27 cellular contexts compared by ENCODE assay signal in genomic region chr4:6054162-6054922, GRCh38. TPM values are rescaled to one million over a fixed set of nuclear protein-coding genes. Genes with fewer than 3 reads are reported as not detected.
"Had no signal": no experiment of that assay in that cellular context is flagged by ENCODE, and none has a peak within 500 bp of the region (broad histone marks: within the 10 kb centered on the region; RNA-seq: fewer than 3 reads in every experiment).

No MANE protein-coding gene starts in this region.

- H3K36me3 ChIP-seq: ascending aorta had no signal

- H3K27me3 ChIP-seq: ascending aorta, body of pancreas had no signal

- H3K9ac ChIP-seq: KMS-11 had no signal

- H3K4me2 ChIP-seq: KMS-11 had no signal

- DNase-seq: activated CD4-positive, alpha-beta T cell treated with anti-CD3 and anti-CD28 coated beads, Interleukin-2, amount 10 ng/mL, durations not matched to agents 24 days and 14 days; activated CD4-positive, alpha-beta T cell treated with anti-CD3 and anti-CD28 coated beads, Interleukin-2, amount 50 U/mL, for 48 hours; activated CD4-positive, CD25-positive, alpha-beta regulatory T cell treated with anti-CD3 and anti-CD28 coated beads, Interleukin-2, amount 50 U/mL, for 72 hours; activated CD8-positive, alpha-beta memory T cell treated with anti-CD3 and anti-CD28 coated beads, Interleukin-2, amount 10 ng/mL, durations not matched to agents 7 days and 5 days; activated effector memory CD4-positive, alpha-beta T cell treated with Interleukin-2 at 50 U/mL for 16 hours; activated naive CD4-positive, alpha-beta T cell; activated T-cell treated with anti-CD3 and anti-CD28 coated beads, Interleukin-2, amount 50 U/mL, for 24 hours; body of pancreas; MV-4-11; NCI-H1092 treated with DMSO at 0.1 percent for 48 hours; NCI-H1417 treated with DMSO at 0.1 percent for 48 hours; NCI-H1694; NCI-H2029; NCI-H345; NCI-H510A; NCI-H526 treated with DMSO at 0.1 percent for 48 hours; NCI-H82; OCI-M1; RPMI8226; SW 1271 had no signal

- H3K4me3 ChIP-seq: ascending aorta, body of pancreas, SK-N-MC had no signal

- ATAC-seq: activated CD8-positive, alpha-beta memory T cell treated with anti-CD3 and anti-CD28 coated beads, Interleukin-2, amount 10 ng/mL, durations not matched to agents 7 days and 5 days; body of pancreas; Panc1; Right ventricle myocardium inferior had no signal

- H3K4me1 ChIP-seq: ascending aorta, body of pancreas had no signal

- H3K27ac ChIP-seq: ascending aorta, body of pancreas, KMS-11, SK-N-MC had no signal

RNA-seq across cellular contexts. Expression of gene C4orf50, which starts 36.1 kb away (rescaled TPM):
- total RNA-seq: ascending aorta, bronchial epithelial cell, MCF 10A, Right ventricle myocardium inferior had no signal
